In the genomic region with DNA sequence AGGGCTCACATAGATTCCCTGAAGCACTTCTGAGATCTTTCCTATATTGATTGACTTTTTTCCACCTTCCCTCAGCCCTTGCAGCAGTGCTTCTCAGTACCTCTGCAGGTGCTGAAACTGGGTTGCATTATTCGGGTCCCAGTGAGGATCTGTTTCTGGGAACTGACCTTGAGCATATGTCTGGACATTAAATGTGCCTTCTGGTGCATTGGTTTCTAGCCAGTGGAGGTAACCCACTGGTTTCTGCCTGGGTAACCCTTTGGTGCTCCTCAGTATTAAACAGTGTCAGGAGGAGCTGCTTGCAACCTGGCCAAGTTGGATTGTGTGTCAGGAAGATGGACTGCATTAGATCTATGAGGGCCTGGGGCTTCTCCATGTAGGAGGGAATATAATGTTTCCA, we compare ENCODE assay signal across 26 cellular contexts.
"Had no signal": no experiment of that assay in that cellular context is flagged by ENCODE, and none has a peak within 500 bp of the region (broad histone marks: within the 10 kb centered on the region; RNA-seq: fewer than 3 reads in every experiment).

No MANE protein-coding gene starts in this region.

- H3K27me3 ChIP-seq: ascending aorta, brain microvascular endothelial cell, esophagus squamous epithelium, gastroesophageal sphincter had no signal

- H3K36me3 Mint-ChIP-seq: activated CD4-positive, alpha-beta memory T cell treated with anti-CD3 and anti-CD28 coated beads for 36 hours; activated CD8-positive, alpha-beta memory T cell treated with anti-CD3 and anti-CD28 coated beads, Interleukin-2, amount 10 ng/mL, durations not matched to agents 7 days and 5 days; activated naive CD4-positive, alpha-beta T cell treated with anti-CD3 and anti-CD28 coated beads, Interleukin-2, amount 50 U/mL, for 24 hours; activated naive CD8-positive, alpha-beta T cell treated with anti-CD3 and anti-CD28 coated beads for 36 hours had no signal

- H3K27me3 Mint-ChIP-seq: activated CD4-positive, alpha-beta memory T cell treated with anti-CD3 and anti-CD28 coated beads for 36 hours; activated CD4-positive, alpha-beta T cell treated with anti-CD3 and anti-CD28 coated beads for 36 hours; activated CD4-positive, alpha-beta T cell treated with anti-CD3 and anti-CD28 coated beads, Interleukin-2, amount 10 ng/mL, durations not matched to agents 24 days and 14 days; activated CD8-positive, alpha-beta memory T cell treated with anti-CD3 and anti-CD28 coated beads, Interleukin-2, amount 10 ng/mL, durations not matched to agents 7 days and 5 days; activated naive CD4-positive, alpha-beta T cell treated with anti-CD3 and anti-CD28 coated beads, Interleukin-2, amount 50 U/mL, for 24 hours; activated naive CD8-positive, alpha-beta T cell treated with anti-CD3 and anti-CD28 coated beads for 36 hours; activated naive CD8-positive, alpha-beta T cell treated with anti-CD3 and anti-CD28 coated beads, Interleukin-2, amount 50 U/mL, for 24 hours had no signal

- H3K4me1 ChIP-seq: ascending aorta, esophagus squamous epithelium, gastroesophageal sphincter had no signal

- H3K27ac Mint-ChIP-seq: activated CD4-positive, alpha-beta memory T cell treated with anti-CD3 and anti-CD28 coated beads for 36 hours; activated CD4-positive, alpha-beta T cell treated with anti-CD3 and anti-CD28 coated beads for 36 hours; activated CD4-positive, alpha-beta T cell treated with anti-CD3 and anti-CD28 coated beads, Interleukin-2, amount 10 ng/mL, durations not matched to agents 24 days and 14 days; activated CD8-positive, alpha-beta memory T cell treated with anti-CD3 and anti-CD28 coated beads, Interleukin-2, amount 10 ng/mL, durations not matched to agents 7 days and 5 days; activated CD8-positive, alpha-beta T cell treated with anti-CD3 and anti-CD28 coated beads, Interleukin-2, amount 10 ng/mL, durations not matched to agents 7 days and 5 days; activated naive CD4-positive, alpha-beta T cell treated with anti-CD3 and anti-CD28 coated beads for 36 hours; activated naive CD4-positive, alpha-beta T cell treated with anti-CD3 and anti-CD28 coated beads, Interleukin-2, amount 50 U/mL, for 24 hours; activated naive CD8-positive, alpha-beta T cell treated with anti-CD3 and anti-CD28 coated beads for 36 hours; activated naive CD8-positive, alpha-beta T cell treated with anti-CD3 and anti-CD28 coated beads, Interleukin-2, amount 50 U/mL, for 24 hours; activated T-helper 1 cell treated with anti-CD3 and anti-CD28 coated beads, Interleukin-12 subunit alpha, Interleukin-12 subunit beta, Interleukin-2, Interleukin-4 antibody, amounts not matched to agents 30 ng/mL and 10 ng/mL and 1 ng/mL, durations not matched to agents 14 hours and 24 hours and 36 hours; activated T-helper 2 cell treated with anti-CD3 and anti-CD28 coated beads, Interferon-gamma antibody, Interleukin-2, Interleukin-4, amounts not matched to agents 10 μg/mL and 5 μg/mL and 100 μg/mL, durations not matched to agents 14 hours and 24 hours and 36 hours had no signal

- H3K36me3 ChIP-seq: ascending aorta, brain microvascular endothelial cell, esophagus squamous epithelium, gastroesophageal sphincter had no signal

- H3K4me3 ChIP-seq: ascending aorta, esophagus squamous epithelium, gastroesophageal sphincter had no signal

- H3K9me3 ChIP-seq: ascending aorta, esophagus squamous epithelium, gastroesophageal sphincter had no signal

- ATAC-seq: activated CD4-positive, alpha-beta T cell treated with anti-CD3 and anti-CD28 coated beads for 36 hours; activated CD8-positive, alpha-beta memory T cell treated with anti-CD3 and anti-CD28 coated beads, Interleukin-2, amount 10 ng/mL, durations not matched to agents 7 days and 5 days; activated CD8-positive, alpha-beta T cell treated with anti-CD3 and anti-CD28 coated beads, Interleukin-2, amount 10 ng/mL, durations not matched to agents 7 days and 5 days; gastroesophageal sphincter had no signal

- H3K4me3 Mint-ChIP-seq: activated CD4-positive, alpha-beta memory T cell treated with anti-CD3 and anti-CD28 coated beads for 36 hours; activated CD4-positive, alpha-beta T cell treated with anti-CD3 and anti-CD28 coated beads for 36 hours; activated CD4-positive, alpha-beta T cell treated with anti-CD3 and anti-CD28 coated beads, Interleukin-2, amount 10 ng/mL, durations not matched to agents 24 days and 14 days; activated CD8-positive, alpha-beta memory T cell treated with anti-CD3 and anti-CD28 coated beads, Interleukin-2, amount 10 ng/mL, durations not matched to agents 7 days and 5 days; activated CD8-positive, alpha-beta T cell treated with anti-CD3 and anti-CD28 coated beads, Interleukin-2, amount 10 ng/mL, durations not matched to agents 7 days and 5 days; activated naive CD4-positive, alpha-beta T cell treated with anti-CD3 and anti-CD28 coated beads for 36 hours; activated naive CD4-positive, alpha-beta T cell treated with anti-CD3 and anti-CD28 coated beads, Interleukin-2, amount 50 U/mL, for 24 hours; activated naive CD8-positive, alpha-beta T cell treated with anti-CD3 and anti-CD28 coated beads for 36 hours; activated naive CD8-positive, alpha-beta T cell treated with anti-CD3 and anti-CD28 coated beads, Interleukin-2, amount 50 U/mL, for 24 hours; activated T-helper 1 cell treated with anti-CD3 and anti-CD28 coated beads, Interleukin-12 subunit alpha, Interleukin-12 subunit beta, Interleukin-2, Interleukin-4 antibody, amounts not matched to agents 30 ng/mL and 10 ng/mL and 1 ng/mL, durations not matched to agents 14 hours and 24 hours and 36 hours had no signal

- H3K4me1 Mint-ChIP-seq: activated CD4-positive, alpha-beta T cell treated with anti-CD3 and anti-CD28 coated beads for 36 hours; activated CD4-positive, alpha-beta T cell treated with anti-CD3 and anti-CD28 coated beads, Interleukin-2, amount 10 ng/mL, durations not matched to agents 24 days and 14 days; activated CD8-positive, alpha-beta memory T cell treated with anti-CD3 and anti-CD28 coated beads, Interleukin-2, amount 10 ng/mL, durations not matched to agents 7 days and 5 days; activated naive CD4-positive, alpha-beta T cell treated with anti-CD3 and anti-CD28 coated beads, Interleukin-2, amount 50 U/mL, for 24 hours; activated naive CD8-positive, alpha-beta T cell treated with anti-CD3 and anti-CD28 coated beads for 36 hours; activated naive CD8-positive, alpha-beta T cell treated with anti-CD3 and anti-CD28 coated beads, Interleukin-2, amount 50 U/mL, for 24 hours had no signal

- H3K27ac ChIP-seq: ascending aorta, brain microvascular endothelial cell, epithelial cell of prostate, esophagus squamous epithelium, gastroesophageal sphincter had no signal

- DNase-seq: activated CD4-positive, alpha-beta memory T cell treated with anti-CD3 and anti-CD28 coated beads for 36 hours; activated CD4-positive, alpha-beta T cell treated with anti-CD3 and anti-CD28 coated beads for 36 hours; activated CD4-positive, alpha-beta T cell treated with anti-CD3 and anti-CD28 coated beads, Interleukin-2, amount 10 ng/mL, durations not matched to agents 24 days and 14 days; activated CD4-positive, CD25-positive, alpha-beta regulatory T cell; activated CD4-positive, CD25-positive, alpha-beta regulatory T cell treated with anti-CD3 and anti-CD28 coated beads, Interleukin-2, amount 50 U/mL, for 72 hours; activated CD8-positive, alpha-beta memory T cell treated with anti-CD3 and anti-CD28 coated beads, Interleukin-2, amount 10 ng/mL, durations not matched to agents 7 days and 5 days; activated CD8-positive, alpha-beta memory T cell treated with anti-CD3 and anti-CD28 coated beads, Interleukin-2, amount 50 U/mL, for 4 hours; activated CD8-positive, alpha-beta T cell treated with anti-CD3 and anti-CD28 coated beads, Interleukin-2, amount 10 ng/mL, durations not matched to agents 7 days and 5 days; activated effector memory CD4-positive, alpha-beta T cell treated with anti-CD3 and anti-CD28 coated beads, Interleukin-2, amount 50 U/mL, for 16 hours; activated naive CD4-positive, alpha-beta T cell treated with anti-CD3 and anti-CD28 coated beads for 36 hours; activated naive CD8-positive, alpha-beta T cell treated with anti-CD3 and anti-CD28 coated beads for 36 hours; activated naive CD8-positive, alpha-beta T cell treated with anti-CD3 and anti-CD28 coated beads, Interleukin-2, amount 50 U/mL, for 24 hours; activated T-cell treated with anti-CD3 and anti-CD28 coated beads, Interleukin-2, amount 50 U/mL, for 1 hour; activated T-cell treated with anti-CD3 and anti-CD28 coated beads, Interleukin-2, amount 50 U/mL, for 48 hours; cortex of kidney; effector CD8-positive, alpha-beta T cell; esophagus squamous epithelium; foreskin melanocyte; T-helper 2 cell had no signal

- H3K9me3 Mint-ChIP-seq: activated naive CD4-positive, alpha-beta T cell treated with anti-CD3 and anti-CD28 coated beads, Interleukin-2, amount 50 U/mL, for 24 hours; activated naive CD8-positive, alpha-beta T cell treated with anti-CD3 and anti-CD28 coated beads, Interleukin-2, amount 50 U/mL, for 24 hours; activated T-helper 1 cell treated with anti-CD3 and anti-CD28 coated beads, Interleukin-12 subunit alpha, Interleukin-12 subunit beta, Interleukin-2, Interleukin-4 antibody, amounts not matched to agents 30 ng/mL and 10 ng/mL and 1 ng/mL, durations not matched to agents 14 hours and 24 hours and 36 hours had no signal
